Comparison of ENCODE assay signal across 1 cellular context in the genomic region with DNA sequence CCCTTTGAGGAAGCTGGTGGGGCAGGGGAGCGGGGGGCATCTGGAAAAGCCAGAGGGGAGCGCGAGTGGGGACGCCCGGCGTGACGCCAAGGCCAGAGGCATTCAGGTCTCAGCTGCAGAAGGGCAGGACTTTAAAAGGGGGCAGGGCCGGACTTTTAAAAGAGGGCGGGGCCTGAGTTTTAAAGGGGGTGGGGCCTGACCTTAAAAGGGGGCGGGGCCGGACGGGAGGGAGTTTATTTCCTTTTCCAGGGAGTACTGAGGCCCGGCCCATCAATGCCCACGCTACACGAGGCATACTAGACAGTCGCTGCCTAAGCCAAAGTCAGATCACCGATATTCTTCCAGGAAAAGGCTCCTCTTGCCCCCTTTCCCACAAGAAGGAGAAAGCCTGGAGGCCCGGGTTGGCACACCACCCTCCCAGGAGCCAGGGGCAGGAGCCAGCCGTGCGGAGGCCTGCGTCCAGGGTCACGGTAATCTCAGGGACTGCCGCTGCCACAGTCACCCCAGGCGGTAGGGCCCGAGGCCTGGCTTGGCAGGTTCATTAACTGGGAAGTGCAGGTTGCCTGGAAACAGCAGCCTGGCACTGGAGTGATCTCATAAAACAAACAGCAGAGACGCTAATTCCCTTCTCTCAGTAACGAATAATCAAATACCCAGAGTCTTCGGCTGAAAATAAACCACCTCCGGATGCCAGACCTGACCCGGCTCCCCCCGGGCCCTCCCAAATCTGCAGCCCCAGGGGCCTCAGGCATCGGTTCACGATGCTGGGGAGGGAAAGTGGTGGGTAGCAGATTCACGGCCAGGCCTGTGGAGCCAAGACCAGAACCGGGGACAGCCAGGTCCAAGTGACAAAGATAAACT.
A peak's percentile ranks its signal among the peaks of the same experiment; 100 is the strongest.
TF ChIP-seq lines count a peak whose summit lies in the region.

No MANE protein-coding gene starts in this region.

TF ChIP-seq in HEK293, 187 proteins besides CTCF, POLR2A, EP300 and RAD21 (continued from another document and continues in another):
- TF ChIP-seq ZBTB11 (tag by site-specific recombination; conservative IDR thresholded peaks at IDR 0.05; ENCODE audit: low read depth), result no peak
- TF ChIP-seq ZSCAN5A (tag by site-specific recombination; IDR thresholded peaks at IDR 0.05), result peak; percentile 43; the same call in 1 of the 2 replicates
- 0 out of 2 replicates have a peak, but pooled peaks have one; percentile 36 for TF ChIP-seq ZSCAN30 (tag by site-specific recombination; IDR thresholded peaks at IDR 0.05)
- TF ChIP-seq ZNF843 (tag by site-specific recombination; IDR thresholded peaks at IDR 0.05), result peak; percentile 64
- no peak for TF ChIP-seq ZNF10 (tag by site-specific recombination; IDR thresholded peaks at IDR 0.05)
- 0 out of 2 replicates have a peak, but pooled peaks have one; percentile 63 for TF ChIP-seq ZNF660 (tag by site-specific recombination; IDR thresholded peaks at IDR 0.05)
- TF ChIP-seq, protein P1, sequence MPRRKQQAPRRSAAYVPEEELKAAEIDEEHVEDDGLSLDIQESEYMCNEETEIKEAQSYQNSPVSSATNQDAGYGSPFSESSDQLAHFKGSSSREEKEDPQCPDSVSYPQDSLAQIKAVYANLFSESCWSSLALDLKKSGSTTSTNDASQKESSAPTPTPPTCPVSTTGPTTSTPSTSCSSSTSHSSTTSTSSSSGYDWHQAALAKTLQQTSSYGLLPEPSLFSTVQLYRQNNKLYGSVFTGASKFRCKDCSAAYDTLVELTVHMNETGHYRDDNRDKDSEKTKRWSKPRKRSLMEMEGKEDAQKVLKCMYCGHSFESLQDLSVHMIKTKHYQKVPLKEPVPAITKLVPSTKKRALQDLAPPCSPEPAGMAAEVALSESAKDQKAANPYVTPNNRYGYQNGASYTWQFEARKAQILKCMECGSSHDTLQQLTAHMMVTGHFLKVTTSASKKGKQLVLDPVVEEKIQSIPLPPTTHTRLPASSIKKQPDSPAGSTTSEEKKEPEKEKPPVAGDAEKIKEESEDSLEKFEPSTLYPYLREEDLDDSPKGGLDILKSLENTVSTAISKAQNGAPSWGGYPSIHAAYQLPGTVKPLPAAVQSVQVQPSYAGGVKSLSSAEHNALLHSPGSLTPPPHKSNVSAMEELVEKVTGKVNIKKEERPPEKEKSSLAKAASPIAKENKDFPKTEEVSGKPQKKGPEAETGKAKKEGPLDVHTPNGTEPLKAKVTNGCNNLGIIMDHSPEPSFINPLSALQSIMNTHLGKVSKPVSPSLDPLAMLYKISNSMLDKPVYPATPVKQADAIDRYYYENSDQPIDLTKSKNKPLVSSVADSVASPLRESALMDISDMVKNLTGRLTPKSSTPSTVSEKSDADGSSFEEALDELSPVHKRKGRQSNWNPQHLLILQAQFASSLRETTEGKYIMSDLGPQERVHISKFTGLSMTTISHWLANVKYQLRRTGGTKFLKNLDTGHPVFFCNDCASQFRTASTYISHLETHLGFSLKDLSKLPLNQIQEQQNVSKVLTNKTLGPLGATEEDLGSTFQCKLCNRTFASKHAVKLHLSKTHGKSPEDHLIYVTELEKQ (tag by site-specific recombination; IDR thresholded peaks at IDR 0.05; ENCODE audit: borderline replicate concordance), result peak; percentile 74; the same call in 1 of the 2 replicates
- TF ChIP-seq ZFP69B (tag by site-specific recombination; IDR thresholded peaks at IDR 0.05), result no peak; the same call in 1 of the 2 replicates
- TF ChIP-seq ZBTB17 (tag by site-specific recombination; IDR thresholded peaks at IDR 0.05), result peak; percentile 97
- peak; percentile 56 for TF ChIP-seq SP2 (tag by site-specific recombination; IDR thresholded peaks at IDR 0.05)
- TF ChIP-seq MYNN (tag by site-specific recombination; IDR thresholded peaks at IDR 0.05; ENCODE audit: borderline replicate concordance), result peak; percentile 83; the same call in 1 of the 2 replicates
- peak; percentile 77; the same call in 1 of the 2 replicates for TF ChIP-seq ZNF561 (tag by site-specific recombination; IDR thresholded peaks at IDR 0.05; ENCODE audit: borderline replicate concordance)
- TF ChIP-seq ZNF623 (tag by site-specific recombination; IDR thresholded peaks at IDR 0.05), result no peak
- no peak for TF ChIP-seq ZNF16 (tag by site-specific recombination; IDR thresholded peaks at IDR 0.05; ENCODE audit: low read depth)
- TF ChIP-seq ZSCAN23 (tag by site-specific recombination; IDR thresholded peaks at IDR 0.05), result no peak
- no peak for TF ChIP-seq TRIM28 (IDR thresholded peaks at IDR 0.05; ENCODE audit: borderline replicate concordance, low read length)
- TF ChIP-seq GLI2 (tag by site-specific recombination; IDR thresholded peaks at IDR 0.05; ENCODE audit: borderline replicate concordance, low read depth), result no peak
- TF ChIP-seq ZEB2 (tag by site-specific recombination; IDR thresholded peaks at IDR 0.05), result peak; percentile 95
- TF ChIP-seq ZNF398 (tag by site-specific recombination; IDR thresholded peaks at IDR 0.05), result peak; percentile 82
- no peak; the same call in 1 of the 2 replicates for TF ChIP-seq ZNF24 (tag by site-specific recombination; IDR thresholded peaks at IDR 0.05)
- peak; percentile 82 for TF ChIP-seq OSR2 (tag by site-specific recombination; IDR thresholded peaks at IDR 0.05)
- TF ChIP-seq FEZF1 (tag by site-specific recombination; IDR thresholded peaks at IDR 0.05), result peak; percentile 49; the same call in 1 of the 2 replicates
- TF ChIP-seq, protein P2, sequence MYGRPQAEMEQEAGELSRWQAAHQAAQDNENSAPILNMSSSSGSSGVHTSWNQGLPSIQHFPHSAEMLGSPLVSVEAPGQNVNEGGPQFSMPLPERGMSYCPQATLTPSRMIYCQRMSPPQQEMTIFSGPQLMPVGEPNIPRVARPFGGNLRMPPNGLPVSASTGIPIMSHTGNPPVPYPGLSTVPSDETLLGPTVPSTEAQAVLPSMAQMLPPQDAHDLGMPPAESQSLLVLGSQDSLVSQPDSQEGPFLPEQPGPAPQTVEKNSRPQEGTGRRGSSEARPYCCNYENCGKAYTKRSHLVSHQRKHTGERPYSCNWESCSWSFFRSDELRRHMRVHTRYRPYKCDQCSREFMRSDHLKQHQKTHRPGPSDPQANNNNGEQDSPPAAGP (tag by site-specific recombination; IDR thresholded peaks at IDR 0.05), result peak; percentile 58; the same call in 1 of the 2 replicates
- TF ChIP-seq ZNF341 (tag by site-specific recombination; IDR thresholded peaks at IDR 0.05; ENCODE audit: low read depth), result peak; percentile 60; the same call in 1 of the 2 replicates
- TF ChIP-seq ZNF239 (tag by site-specific recombination; IDR thresholded peaks at IDR 0.05), result no peak
- peak; percentile 82 for TF ChIP-seq ZBTB48 (tag by site-specific recombination; IDR thresholded peaks at IDR 0.05)
- TF ChIP-seq KLF9 (tag by site-specific recombination; IDR thresholded peaks at IDR 0.05; ENCODE audit: low read depth), result peak; percentile 82
- TF ChIP-seq ZNF76 (tag by site-specific recombination; IDR thresholded peaks at IDR 0.05; ENCODE audit: borderline replicate concordance, low read depth), result peak; percentile 43; the same call in 1 of the 2 replicates
- TF ChIP-seq ZNF610 (tag by site-specific recombination; IDR thresholded peaks at IDR 0.05; ENCODE audit: borderline replicate concordance), result no peak
- TF ChIP-seq ZNF501 (tag by site-specific recombination; IDR thresholded peaks at IDR 0.05), result peak; percentile 61; the same call in 1 of the 2 replicates
- TF ChIP-seq ZNF558 (tag by site-specific recombination; IDR thresholded peaks at IDR 0.05), result no peak
- TF ChIP-seq ZNF169 (tag by site-specific recombination; IDR thresholded peaks at IDR 0.05), result no peak
- peak; percentile 38; the same call in 1 of the 2 replicates for TF ChIP-seq ZBTB44 (tag by site-specific recombination; IDR thresholded peaks at IDR 0.05)
- TF ChIP-seq ATF2 (tag by site-specific recombination; IDR thresholded peaks at IDR 0.05; ENCODE audit: low read depth), result 0 out of 2 replicates have a peak, but pooled peaks have one; percentile 33
- peak; percentile 63; the same call in 1 of the 2 replicates for TF ChIP-seq ZNF692 (tag by site-specific recombination; IDR thresholded peaks at IDR 0.05)
